In the genomic region with DNA sequence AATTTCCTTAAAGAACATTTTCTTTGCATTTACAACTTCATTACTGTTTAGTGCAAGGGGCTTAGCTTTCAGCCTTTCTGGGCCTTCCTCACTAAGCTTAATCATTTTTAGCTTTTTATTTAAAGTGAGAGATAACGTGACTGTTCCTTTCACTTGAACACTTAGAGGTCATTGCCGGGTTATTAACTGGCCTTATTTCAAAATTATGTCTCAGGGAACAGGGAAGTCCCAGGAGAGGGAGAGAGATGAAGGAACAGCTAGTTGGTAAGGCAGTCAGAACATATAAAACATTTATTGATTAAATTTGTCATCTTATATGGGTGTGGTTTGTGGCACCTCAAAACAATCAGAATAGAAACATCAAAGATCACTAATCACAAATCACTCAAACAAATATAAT, we compare ENCODE assay signal across 26 cellular contexts.
"Had no signal": no experiment of that assay in that cellular context is flagged by ENCODE, and none has a peak within 500 bp of the region (broad histone marks: within the 10 kb centered on the region; RNA-seq: fewer than 3 reads in every experiment).

No MANE protein-coding gene starts in this region.

- H3K4me1 ChIP-seq: colonic mucosa, left lung, lower lobe of right lung had no signal

- H3K36me3 ChIP-seq: colonic mucosa, esophagus squamous epithelium, gastrocnemius medialis, left lung, lower lobe of right lung had no signal

- H3K27me3 Mint-ChIP-seq: dendritic cell treated with granulocyte-macrophage colony-stimulating factor and Interleukin-4, amounts not matched to agents 40 ng/mL and 50 ng/mL, for 4 days; effector memory CD8-positive, alpha-beta T cell; naive B cell had no signal

- H3K4me3 Mint-ChIP-seq: dendritic cell treated with granulocyte-macrophage colony-stimulating factor and Interleukin-4, amounts not matched to agents 40 ng/mL and 50 ng/mL, for 4 days; effector memory CD8-positive, alpha-beta T cell; endodermal cell; mesothelial cell of epicardium; naive B cell had no signal

- ATAC-seq: effector memory CD8-positive, alpha-beta T cell; esophagus mucosa; gastrocnemius medialis; left lung; lower lobe of right lung; mucosa of descending colon had no signal

- H3K9me3 ChIP-seq: colonic mucosa, esophagus squamous epithelium, gastrocnemius medialis, left lung, lower lobe of right lung, mucosa of descending colon had no signal

- DNase-seq: colonic mucosa; cortex of kidney; effector CD8-positive, alpha-beta T cell; effector memory CD8-positive, alpha-beta T cell; endodermal cell; erythroblast; esophagus squamous epithelium; foreskin fibroblast; foreskin melanocyte; gastrocnemius medialis; glutamatergic neuron; head of caudate nucleus; heart right ventricle; hippocampal formation; left cardiac atrium; left lung; lower lobe of right lung; mesenchymal stem cell; mucosa of descending colon; naive B cell had no signal

- H3K27me3 ChIP-seq: colonic mucosa, esophagus squamous epithelium, gastrocnemius medialis, heart right ventricle, left lung had no signal

- H3K4me1 Mint-ChIP-seq: mesothelial cell of epicardium had no signal

- H3K27ac ChIP-seq: colonic mucosa, epithelial cell of prostate, esophagus squamous epithelium, left lung, lower lobe of right lung had no signal

- FAIRE-seq: endometrium, keratinocyte had no signal

- H3K27ac Mint-ChIP-seq: dendritic cell treated with granulocyte-macrophage colony-stimulating factor and Interleukin-4, amounts not matched to agents 40 ng/mL and 50 ng/mL, for 4 days; effector memory CD8-positive, alpha-beta T cell; endodermal cell; mesothelial cell of epicardium; naive B cell had no signal

- H3K4me3 ChIP-seq: colonic mucosa, esophagus squamous epithelium, gastrocnemius medialis, heart right ventricle, left lung, lower lobe of right lung, mucosa of descending colon had no signal

- H3K9me3 Mint-ChIP-seq: effector memory CD8-positive, alpha-beta T cell; endodermal cell had no signal
